ENCODE assay signal across 8 cellular contexts in the genomic region with DNA sequence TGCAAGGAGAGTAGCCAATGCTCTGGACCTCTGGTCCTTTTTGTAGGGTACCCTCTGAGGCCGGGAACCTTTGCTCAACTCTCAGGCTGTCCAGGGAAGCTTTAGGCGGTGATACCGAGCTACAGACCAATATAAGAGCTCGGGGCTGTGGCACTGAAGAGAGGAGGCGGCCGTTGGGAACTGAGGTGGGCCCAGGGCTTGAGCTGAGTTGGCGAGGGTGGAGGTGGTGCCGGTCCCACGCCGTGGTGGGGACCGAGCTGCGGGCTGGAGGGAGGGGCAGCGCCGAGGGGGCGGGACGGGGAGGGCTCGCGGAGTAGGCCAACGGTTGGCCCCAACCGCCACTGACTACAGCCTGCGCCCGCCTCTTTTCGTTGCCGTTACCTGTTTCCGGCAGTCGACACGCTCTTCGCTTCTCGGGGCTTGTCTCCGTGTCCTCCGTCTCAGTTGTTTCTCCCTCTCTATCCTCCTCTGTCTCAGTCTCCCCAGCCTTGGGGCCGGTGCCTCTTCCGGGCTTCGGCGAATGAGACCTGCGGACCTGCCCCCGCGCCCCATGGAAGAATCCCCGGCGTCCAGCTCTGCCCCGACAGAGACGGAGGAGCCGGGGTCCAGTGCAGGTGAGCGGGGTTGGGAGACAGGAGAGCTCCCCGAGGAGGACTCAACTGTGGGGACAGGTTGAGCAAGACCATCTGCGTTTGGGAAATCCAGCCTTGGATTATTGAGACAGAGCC. TPM values are rescaled to one million over a fixed set of nuclear protein-coding genes. Genes with fewer than 3 reads are reported as not detected.
DNase-seq lines count a peak whose midpoint lies in the region; ATAC-seq and TF ChIP-seq lines count a peak whose summit lies in the region.

A gene with protein sequence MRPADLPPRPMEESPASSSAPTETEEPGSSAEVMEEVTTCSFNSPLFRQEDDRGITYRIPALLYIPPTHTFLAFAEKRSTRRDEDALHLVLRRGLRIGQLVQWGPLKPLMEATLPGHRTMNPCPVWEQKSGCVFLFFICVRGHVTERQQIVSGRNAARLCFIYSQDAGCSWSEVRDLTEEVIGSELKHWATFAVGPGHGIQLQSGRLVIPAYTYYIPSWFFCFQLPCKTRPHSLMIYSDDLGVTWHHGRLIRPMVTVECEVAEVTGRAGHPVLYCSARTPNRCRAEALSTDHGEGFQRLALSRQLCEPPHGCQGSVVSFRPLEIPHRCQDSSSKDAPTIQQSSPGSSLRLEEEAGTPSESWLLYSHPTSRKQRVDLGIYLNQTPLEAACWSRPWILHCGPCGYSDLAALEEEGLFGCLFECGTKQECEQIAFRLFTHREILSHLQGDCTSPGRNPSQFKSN (plus strand): TSS at position 393 of the 728 bp plus-strand sequence. CDS start 128 bp downstream, at position 521.

- WGBS in lower leg skin, 2 donors, result 1% methylated on average over 45 to 46 of the region's 46 CpGs

- peak within 1 kb of the TSS; percentile 77 for H3K4me3 ChIP-seq in lower leg skin (ENCODE audit: low read depth, poor library complexity, severe bottlenecking)

- TF ChIP-seq CTCF in C4-2B (conservative IDR thresholded peaks at IDR 0.05), result no peak
- no peak for TF ChIP-seq CTCF in lower leg skin (IDR thresholded peaks at IDR 0.05)

- ATAC-seq in GM19328 (IDR thresholded peaks at IDR 0.05; ENCODE audit: unreplicated experiment) (peak; percentile 87), HG03520 (IDR thresholded peaks at IDR 0.05; ENCODE audit: unreplicated experiment) (peak; percentile 74)

- DNase-seq in NCI-H526 treated with DMSO at 0.1 percent for 48 hours (lab: John Stamatoyannopoulos, UW) (peak; percentile 90), dermis microvascular lymphatic vessel endothelial cell (ENCODE audit: low read depth in 2 of 2) (peak; percentile 32 to 86), lower leg skin (ENCODE audit: low spot score in 2 of 2) (peak; percentile 70 to 93)
- DNase-seq in activated CD4-positive, alpha-beta T cell treated with anti-CD3 and anti-CD28 coated beads, Interleukin-2, amount 50 U/mL, for 24 hours (ENCODE audit: low read depth in 1 of 2, low spot score in 1 of 2), result peak; percentile 65 to 75
- DNase-seq in stimulated activated CD4-positive, alpha-beta T cell treated with anti-CD3 and anti-CD28 coated beads, Interleukin-4, amount 100 ng/mL, for 48 hours (ENCODE audit: low read depth in 2 of 2), result peak; percentile 73 to 83

- H3K27ac ChIP-seq in C4-2B, result peak within 1 kb of the TSS; percentile 79

- no peak for TF ChIP-seq POLR2A in lower leg skin (IDR thresholded peaks at IDR 0.05)

- intact Hi-C loops in lower leg skin (cut with DNase I; ENCODE audit: low total_unique reads), result no loop called here

RNA-seq across cellular contexts. Expression of the gene that starts here (rescaled TPM):
- total RNA-seq in dermis microvascular lymphatic vessel endothelial cell (7.2 and 9.6 TPM in 2 replicates), lower leg skin (1 to 10 TPM; 4.3 to 7.4 (median 5.9) TPM)

Comparison
In these comparisons a context has a peak if more than half of its experiments do, and no peak if none do; other contexts are left out.
1. Peak in every context shown above with its lines: DNase-seq, ATAC-seq, H3K4me3 ChIP-seq and H3K27ac ChIP-seq.